9 cellular contexts compared by ENCODE assay signal in the genomic region with DNA sequence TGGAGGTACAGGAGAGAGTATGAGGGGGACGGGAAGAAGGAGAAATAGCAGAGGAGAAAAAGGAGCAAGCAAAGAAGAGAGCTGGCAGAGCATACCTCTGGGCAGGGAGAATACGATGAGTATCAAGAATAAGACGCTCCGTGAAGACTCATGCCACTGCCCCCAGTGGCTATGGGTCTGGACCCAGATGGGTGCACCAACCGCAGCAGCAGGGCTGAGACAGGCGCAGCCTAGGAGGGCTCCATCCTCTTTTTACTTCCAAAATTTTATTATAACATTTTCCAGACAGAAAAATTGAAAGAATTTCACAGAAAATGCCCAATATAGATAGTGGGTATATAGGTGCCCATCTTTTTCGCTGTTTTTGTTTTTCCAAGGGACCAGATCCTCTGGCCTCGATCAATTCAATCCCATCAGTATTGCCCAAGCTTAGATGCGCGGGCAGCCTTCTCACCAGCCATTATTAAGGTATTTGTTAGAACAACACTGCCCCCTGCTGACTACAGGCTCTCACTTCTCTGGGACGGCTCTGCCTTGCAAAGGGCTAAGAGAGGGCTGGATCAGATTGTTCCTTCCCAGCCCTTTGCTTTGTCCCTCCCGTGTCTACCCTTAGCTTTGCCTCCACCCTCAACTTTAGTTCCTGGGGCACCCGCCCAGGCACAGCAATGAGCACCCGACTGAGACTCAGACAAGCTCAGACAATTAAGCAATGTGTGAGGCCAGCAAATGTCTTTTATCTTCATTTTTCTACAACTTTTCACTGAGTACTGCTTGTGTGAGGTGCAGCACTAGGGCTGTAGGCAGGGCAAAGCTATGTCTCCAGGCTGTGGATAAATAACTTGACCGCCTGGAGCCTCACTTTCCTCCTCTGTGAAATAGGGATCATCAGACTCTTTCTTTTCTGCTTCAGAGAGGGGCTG. TPM values are rescaled to one million over a fixed set of nuclear protein-coding genes. Genes with fewer than 3 reads are reported as not detected.
A peak's percentile ranks its signal among the peaks of the same experiment; 100 is the strongest.
DNase-seq lines count a peak whose midpoint lies in the region; ATAC-seq and TF ChIP-seq lines count a peak whose summit lies in the region.
"Had no signal": no experiment of that assay in that cellular context is flagged by ENCODE, and none has a peak within 500 bp of the region (broad histone marks: within the 10 kb centered on the region; RNA-seq: fewer than 3 reads in every experiment).

No MANE protein-coding gene starts in this region.

- peaks cover 2% of the 10 kb centered on the region for H3K4me1 ChIP-seq in endodermal cell (ENCODE audit: control insufficient read depth, insufficient read depth, low read length)

- intact Hi-C loops in CD4-positive, alpha-beta T cell (cut with DNase I, micrococcal nuclease): loop anchor here (2.0 to 5.0 kb wide), 3 partner anchors 361 to 1544 kb away; no protein-coding TSS in a partner anchor

- POLR2A ChIA-PET in CD4-positive, alpha-beta T cell (lab: Charles Lee): no interaction called here
- POLR2A ChIA-PET in activated CD4-positive, alpha-beta memory T cell treated with anti-CD3 and anti-CD28 coated beads, Interleukin-2, amount 10 ng/mL, durations not matched to agents 7 days and 5 days (lab: Charles Lee): no interaction called here

- DNase-seq in CD4-positive, alpha-beta T cell: peak; percentile 49 to 66 (median 61)
- DNase-seq in NCI-H748 treated with DMSO at 0.1 percent for 48 hours (lab: John Stamatoyannopoulos, UW): peak; percentile 75
- DNase-seq in activated CD4-positive, alpha-beta memory T cell treated with anti-CD3 and anti-CD28 coated beads, Interleukin-2, amount 10 ng/mL, durations not matched to agents 7 days and 5 days: peak; percentile 79
- DNase-seq in endodermal cell: peak; percentile 98
- peak; percentile 90 for DNase-seq in midbrain (lab: John Stamatoyannopoulos, UW)
- peak; percentile 28 to 31 for DNase-seq in stimulated activated CD8-positive, alpha-beta memory T cell treated with anti-CD3 and anti-CD28 coated beads, Interleukin-4, amount 100 ng/mL, for 1 hour (ENCODE audit: low read depth in 2 of 2, low spot score in 1 of 2)

- CTCF ChIA-PET in CD4-positive, alpha-beta T cell (lab: Charles Lee): interaction anchor here (0.8 to 1.9 kb wide), 5 partner anchors 10 to 914 kb away, joined by 3 to 8 read pairs (median 3); no protein-coding TSS in a partner anchor
- CTCF ChIA-PET in activated CD4-positive, alpha-beta memory T cell treated with anti-CD3 and anti-CD28 coated beads, Interleukin-2, amount 10 ng/mL, durations not matched to agents 7 days and 5 days (lab: Charles Lee): interaction anchor here (0.5 to 4.0 kb wide), 37 partner anchors 10 to 364 kb away, joined by 3 to 33 read pairs (median 4); a partner anchor contains a TSS

- no peaks in the 10 kb centered on the region for H3K9me3 ChIP-seq in CD4-positive, alpha-beta T cell (ENCODE audit: control insufficient read depth, low read length)
- no peaks in the 10 kb centered on the region for H3K9me3 ChIP-seq in endodermal cell (ENCODE audit: control insufficient read depth, low read length)

- H3K4me3 ChIP-seq in endodermal cell (ENCODE audit: low read length): no peak overlapping the region

- H3K27ac Mint-ChIP-seq in CD4-positive, alpha-beta T cell: no peak overlapping the region
- no peak overlapping the region for H3K27ac Mint-ChIP-seq in activated CD4-positive, alpha-beta memory T cell treated with anti-CD3 and anti-CD28 coated beads, Interleukin-2, amount 10 ng/mL, durations not matched to agents 7 days and 5 days
- no peak overlapping the region for H3K27ac Mint-ChIP-seq in endodermal cell
- H3K27ac Mint-ChIP-seq: T-helper 1 cell treated with Interleukin-12 subunit alpha and Interleukin-12 subunit beta and Interleukin-4 antibody, amounts not matched to agents 30 μg/mL and 1 μg/mL, for 36 hours had no signal

- H3K27me3 Mint-ChIP-seq in CD4-positive, alpha-beta T cell: peaks cover 67% of the 10 kb centered on the region
- H3K27me3 Mint-ChIP-seq in activated CD4-positive, alpha-beta memory T cell treated with anti-CD3 and anti-CD28 coated beads, Interleukin-2, amount 10 ng/mL, durations not matched to agents 7 days and 5 days: peaks cover 21% of the 10 kb centered on the region
- peaks cover 28% of the 10 kb centered on the region for H3K27me3 Mint-ChIP-seq in endodermal cell (ENCODE audit: insufficient read depth)

- H3K9ac ChIP-seq in endodermal cell (ENCODE audit: extremely low read depth, low read length, poor library complexity, severe bottlenecking): no peak overlapping the region

- H3K9me3 Mint-ChIP-seq in CD4-positive, alpha-beta T cell: no peaks in the 10 kb centered on the region
- no peaks in the 10 kb centered on the region for H3K9me3 Mint-ChIP-seq in activated CD4-positive, alpha-beta memory T cell treated with anti-CD3 and anti-CD28 coated beads, Interleukin-2, amount 10 ng/mL, durations not matched to agents 7 days and 5 days
- H3K9me3 Mint-ChIP-seq in endodermal cell: no peaks in the 10 kb centered on the region
- H3K9me3 Mint-ChIP-seq: T-helper 1 cell treated with Interleukin-12 subunit alpha and Interleukin-12 subunit beta and Interleukin-4 antibody, amounts not matched to agents 30 μg/mL and 1 μg/mL, for 36 hours had no signal

- no peak overlapping the region for H3K27ac ChIP-seq in CD4-positive, alpha-beta T cell (ENCODE audit: low read depth, low read length)
- no peak overlapping the region for H3K27ac ChIP-seq in endodermal cell (ENCODE audit: low read depth, low read length)

- ATAC-seq in CD4-positive, alpha-beta T cell (ENCODE audit: poor library complexity): peak; percentile 89
- ATAC-seq in GM19438 (IDR thresholded peaks at IDR 0.05; ENCODE audit: low read depth, unreplicated experiment): peak; percentile 94
- ATAC-seq in HG03469 (IDR thresholded peaks at IDR 0.05; ENCODE audit: unreplicated experiment): peak; percentile 71

- WGBS in endodermal cell (ENCODE audit: insufficient coverage in 1 of 2, insufficient read length in 1 of 2), 2 experiments: 40 to 41% methylated on average over 10 to 15 of the region's 15 CpGs

- no peak overlapping the region for H3K4me3 Mint-ChIP-seq in CD4-positive, alpha-beta T cell
- no peak overlapping the region for H3K4me3 Mint-ChIP-seq in activated CD4-positive, alpha-beta memory T cell treated with anti-CD3 and anti-CD28 coated beads, Interleukin-2, amount 10 ng/mL, durations not matched to agents 7 days and 5 days
- H3K4me3 Mint-ChIP-seq in endodermal cell: no peak overlapping the region
- H3K4me3 Mint-ChIP-seq: T-helper 1 cell treated with Interleukin-12 subunit alpha and Interleukin-12 subunit beta and Interleukin-4 antibody, amounts not matched to agents 30 μg/mL and 1 μg/mL, for 36 hours had no signal

- peaks cover 12% of the 10 kb centered on the region for H3K4me1 Mint-ChIP-seq in CD4-positive, alpha-beta T cell (ENCODE audit: low read depth)
- peaks cover 9% of the 10 kb centered on the region for H3K4me1 Mint-ChIP-seq in activated CD4-positive, alpha-beta memory T cell treated with anti-CD3 and anti-CD28 coated beads, Interleukin-2, amount 10 ng/mL, durations not matched to agents 7 days and 5 days
- peaks cover 15% of the 10 kb centered on the region for H3K4me1 Mint-ChIP-seq in endodermal cell

- no peaks in the 10 kb centered on the region for H3K36me3 ChIP-seq in endodermal cell (ENCODE audit: control insufficient read depth, insufficient read depth, low read length)

- H3K27me3 ChIP-seq in CD4-positive, alpha-beta T cell (ENCODE audit: control insufficient read depth, insufficient read depth, low read length): no peaks in the 10 kb centered on the region
- H3K27me3 ChIP-seq in endodermal cell (ENCODE audit: control insufficient read depth, insufficient read depth, low read length, poor library complexity, severe bottlenecking): peaks cover 20% of the 10 kb centered on the region

- no peaks in the 10 kb centered on the region for H3K36me3 Mint-ChIP-seq in CD4-positive, alpha-beta T cell (ENCODE audit: low read depth)
- H3K36me3 Mint-ChIP-seq in activated CD4-positive, alpha-beta memory T cell treated with anti-CD3 and anti-CD28 coated beads, Interleukin-2, amount 10 ng/mL, durations not matched to agents 7 days and 5 days (ENCODE audit: low read depth): no peaks in the 10 kb centered on the region
- no peaks in the 10 kb centered on the region for H3K36me3 Mint-ChIP-seq in endodermal cell (ENCODE audit: low read depth)

- peak; percentile 74 for TF ChIP-seq CTCF in CD4-positive, alpha-beta T cell (IDR thresholded peaks at IDR 0.05)
- peak; percentile 94 for TF ChIP-seq CTCF in endodermal cell (conservative IDR thresholded peaks at IDR 0.05)

RNA-seq across cellular contexts. Expression of a gene that starts 17.5 kb away (rescaled TPM):
- total RNA-seq in CD4-positive, alpha-beta T cell: not detected
- total RNA-seq in activated CD4-positive, alpha-beta memory T cell treated with anti-CD3 and anti-CD28 coated beads, Interleukin-2, amount 10 ng/mL, durations not matched to agents 7 days and 5 days: not detected
- total RNA-seq in endodermal cell: 1 to 10 TPM in 1 of 2 donors, under 1 TPM in 1; 0.55 to 2.1 TPM
- 4.7 TPM for polyA plus RNA-seq in endodermal cell (2013, experiment 1 of 2)
- 3.5 TPM for polyA plus RNA-seq in endodermal cell (2013, experiment 2 of 2)

Comparison
In these comparisons a context has a peak if more than half of its experiments do, and no peak if none do; other contexts are left out.
1. DNase-seq: peak in every context shown above with its lines; median percentile 98 in endodermal cell; 90 in midbrain; 79 in activated CD4-positive, alpha-beta memory T cell treated with anti-CD3 and anti-CD28 coated beads, Interleukin-2, amount 10 ng/mL, durations not matched to agents 7 days and 5 days; 75 in NCI-H748 treated with DMSO at 0.1 percent for 48 hours; 61 in CD4-positive, alpha-beta T cell; 30 in stimulated activated CD8-positive, alpha-beta memory T cell treated with anti-CD3 and anti-CD28 coated beads, Interleukin-4, amount 100 ng/mL, for 1 hour.